In the genomic region with DNA sequence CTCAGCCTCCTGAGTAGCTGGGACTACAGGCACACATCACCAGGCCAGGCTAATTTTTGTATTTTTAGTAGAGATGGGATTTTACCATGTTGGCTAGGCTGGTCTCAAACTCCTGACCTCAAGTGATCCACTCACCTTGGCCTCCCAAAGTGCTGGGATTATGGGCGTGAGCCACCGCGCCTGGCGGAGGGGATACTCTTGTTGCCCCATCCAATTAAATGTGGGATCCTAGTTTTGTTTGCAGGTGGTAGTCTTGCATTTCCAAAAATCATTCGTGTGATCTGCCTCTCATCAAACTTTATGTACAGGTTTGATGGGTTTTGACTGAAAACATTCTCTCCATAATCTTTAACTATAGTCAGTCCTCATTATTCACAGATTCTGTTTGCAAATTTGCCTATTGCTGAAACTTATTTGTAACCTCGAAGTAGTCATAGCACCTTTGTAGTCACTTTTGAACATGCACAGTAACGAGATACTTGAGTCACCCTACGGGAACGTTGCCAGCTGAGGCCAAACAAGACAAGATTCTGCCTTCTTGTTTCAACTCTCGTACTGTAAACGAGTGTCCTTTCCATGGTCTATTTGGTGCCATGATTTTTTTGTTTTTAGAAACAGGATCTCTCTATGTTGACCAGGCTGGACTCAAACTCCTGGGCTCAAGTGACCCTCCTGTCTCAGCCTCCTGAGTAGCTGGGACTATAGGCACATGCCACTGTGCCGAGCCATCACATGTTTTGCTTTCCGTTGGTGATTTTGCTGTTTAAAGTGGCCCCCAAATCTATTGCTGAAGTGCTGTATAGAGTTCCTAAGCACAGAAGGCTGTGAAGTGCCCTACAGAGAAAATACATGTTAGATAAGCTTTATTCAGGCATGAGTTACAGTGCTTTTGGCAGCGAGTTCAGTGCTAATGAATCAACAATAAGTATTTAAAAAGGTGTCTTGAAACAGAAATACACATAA, we compare ENCODE assay signal across 1 cellular context.
TF ChIP-seq lines count a peak whose summit lies in the region.

No MANE protein-coding gene starts in this region.

TF ChIP-seq in K562, 482 proteins besides CTCF, POLR2A, EP300 and RAD21 (continued from another document and continues in another):
- TF ChIP-seq, protein P1, sequence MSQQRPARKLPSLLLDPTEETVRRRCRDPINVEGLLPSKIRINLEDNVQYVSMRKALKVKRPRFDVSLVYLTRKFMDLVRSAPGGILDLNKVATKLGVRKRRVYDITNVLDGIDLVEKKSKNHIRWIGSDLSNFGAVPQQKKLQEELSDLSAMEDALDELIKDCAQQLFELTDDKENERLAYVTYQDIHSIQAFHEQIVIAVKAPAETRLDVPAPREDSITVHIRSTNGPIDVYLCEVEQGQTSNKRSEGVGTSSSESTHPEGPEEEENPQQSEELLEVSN (IDR thresholded peaks at IDR 0.05; ENCODE audit: borderline replicate concordance in 1 of 2, extremely low read depth in 1 of 2, insufficient read depth in 1 of 2, insufficient read length in 1 of 2, low read depth in 1 of 2, low read length in 1 of 2, poor library complexity in 1 of 2, severe bottlenecking in 1 of 2) = peak in 1 of 2 experiments; percentile 13
- TF ChIP-seq, protein P2, sequence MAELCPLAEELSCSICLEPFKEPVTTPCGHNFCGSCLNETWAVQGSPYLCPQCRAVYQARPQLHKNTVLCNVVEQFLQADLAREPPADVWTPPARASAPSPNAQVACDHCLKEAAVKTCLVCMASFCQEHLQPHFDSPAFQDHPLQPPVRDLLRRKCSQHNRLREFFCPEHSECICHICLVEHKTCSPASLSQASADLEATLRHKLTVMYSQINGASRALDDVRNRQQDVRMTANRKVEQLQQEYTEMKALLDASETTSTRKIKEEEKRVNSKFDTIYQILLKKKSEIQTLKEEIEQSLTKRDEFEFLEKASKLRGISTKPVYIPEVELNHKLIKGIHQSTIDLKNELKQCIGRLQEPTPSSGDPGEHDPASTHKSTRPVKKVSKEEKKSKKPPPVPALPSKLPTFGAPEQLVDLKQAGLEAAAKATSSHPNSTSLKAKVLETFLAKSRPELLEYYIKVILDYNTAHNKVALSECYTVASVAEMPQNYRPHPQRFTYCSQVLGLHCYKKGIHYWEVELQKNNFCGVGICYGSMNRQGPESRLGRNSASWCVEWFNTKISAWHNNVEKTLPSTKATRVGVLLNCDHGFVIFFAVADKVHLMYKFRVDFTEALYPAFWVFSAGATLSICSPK (IDR thresholded peaks at IDR 0.05; ENCODE audit: borderline replicate concordance) = no peak
- TF ChIP-seq TBP (optimal IDR thresholded peaks at IDR 0.05; ENCODE audit: low read depth, low read length) (no peak), CHCHD3 (CRISPR knock-in tag; IDR thresholded peaks at IDR 0.05) (no peak), GTF2A2 (tag; IDR thresholded peaks at IDR 0.05) (no peak), PCBP1 (IDR thresholded peaks at IDR 0.05; ENCODE audit: low read depth, low read length, poor library complexity, severe bottlenecking) (no peak), NONO (IDR thresholded peaks at IDR 0.05; ENCODE audit: low read depth in 2 of 2, low read length in 1 of 2) (no peak), POLR3A (IDR thresholded peaks at IDR 0.05; ENCODE audit: borderline replicate concordance, extremely low read depth, insufficient read depth, insufficient read length) (no peak), RFX1 (IDR thresholded peaks at IDR 0.05) (peak; percentile 32; the same call in 1 of the 2 replicates), PHB2 (IDR thresholded peaks at IDR 0.05; ENCODE audit: low read depth) (no peak), BRF1 (IDR thresholded peaks at IDR 0.05; ENCODE audit: borderline replicate concordance, extremely low read depth, insufficient read length) (no peak), ZNF134 (CRISPR knock-in tag; conservative IDR thresholded peaks at IDR 0.05) (no peak), ZNF197 (CRISPR knock-in tag; IDR thresholded peaks at IDR 0.05; ENCODE audit: low read depth) (no peak), ZNF175 (CRISPR knock-in tag; IDR thresholded peaks at IDR 0.05; ENCODE audit: low read depth) (peak; percentile 70; the same call in 1 of the 2 replicates), PHF21A (IDR thresholded peaks at IDR 0.05; ENCODE audit: borderline replicate concordance, low read depth) (no peak), NFIC (IDR thresholded peaks at IDR 0.05) (peak; percentile 92), ZNF57 (CRISPR knock-in tag; IDR thresholded peaks at IDR 0.05) (no peak), ZNF589 (CRISPR knock-in tag; IDR thresholded peaks at IDR 0.05; ENCODE audit: low read depth) (peak; percentile 85; the same call in 1 of the 2 replicates), NFATC3 (IDR thresholded peaks at IDR 0.05) (no peak), SMAD2 (IDR thresholded peaks at IDR 0.05; ENCODE audit: low read depth, low read length) (no peak), MTA2 (IDR thresholded peaks at IDR 0.05; ENCODE audit: low read depth) (no peak), ZNF668 (CRISPR knock-in tag; IDR thresholded peaks at IDR 0.05) (peak; percentile 79; the same call in 1 of the 2 replicates), FOXJ2 (tag; IDR thresholded peaks at IDR 0.05) (peak; percentile 54; the same call in 1 of the 2 replicates), POU5F1 (IDR thresholded peaks at IDR 0.05; ENCODE audit: borderline replicate concordance, low read depth, low read length, partially characterized antibody) (no peak), SMAD4 (CRISPR knock-in tag; conservative IDR thresholded peaks at IDR 0.05) (no peak; the same call in 1 of the 2 replicates), HMG20B (CRISPR knock-in tag; IDR thresholded peaks at IDR 0.05) (no peak), ZNF778 (CRISPR knock-in tag; IDR thresholded peaks at IDR 0.05) (no peak)
- TF ChIP-seq, protein P3, sequence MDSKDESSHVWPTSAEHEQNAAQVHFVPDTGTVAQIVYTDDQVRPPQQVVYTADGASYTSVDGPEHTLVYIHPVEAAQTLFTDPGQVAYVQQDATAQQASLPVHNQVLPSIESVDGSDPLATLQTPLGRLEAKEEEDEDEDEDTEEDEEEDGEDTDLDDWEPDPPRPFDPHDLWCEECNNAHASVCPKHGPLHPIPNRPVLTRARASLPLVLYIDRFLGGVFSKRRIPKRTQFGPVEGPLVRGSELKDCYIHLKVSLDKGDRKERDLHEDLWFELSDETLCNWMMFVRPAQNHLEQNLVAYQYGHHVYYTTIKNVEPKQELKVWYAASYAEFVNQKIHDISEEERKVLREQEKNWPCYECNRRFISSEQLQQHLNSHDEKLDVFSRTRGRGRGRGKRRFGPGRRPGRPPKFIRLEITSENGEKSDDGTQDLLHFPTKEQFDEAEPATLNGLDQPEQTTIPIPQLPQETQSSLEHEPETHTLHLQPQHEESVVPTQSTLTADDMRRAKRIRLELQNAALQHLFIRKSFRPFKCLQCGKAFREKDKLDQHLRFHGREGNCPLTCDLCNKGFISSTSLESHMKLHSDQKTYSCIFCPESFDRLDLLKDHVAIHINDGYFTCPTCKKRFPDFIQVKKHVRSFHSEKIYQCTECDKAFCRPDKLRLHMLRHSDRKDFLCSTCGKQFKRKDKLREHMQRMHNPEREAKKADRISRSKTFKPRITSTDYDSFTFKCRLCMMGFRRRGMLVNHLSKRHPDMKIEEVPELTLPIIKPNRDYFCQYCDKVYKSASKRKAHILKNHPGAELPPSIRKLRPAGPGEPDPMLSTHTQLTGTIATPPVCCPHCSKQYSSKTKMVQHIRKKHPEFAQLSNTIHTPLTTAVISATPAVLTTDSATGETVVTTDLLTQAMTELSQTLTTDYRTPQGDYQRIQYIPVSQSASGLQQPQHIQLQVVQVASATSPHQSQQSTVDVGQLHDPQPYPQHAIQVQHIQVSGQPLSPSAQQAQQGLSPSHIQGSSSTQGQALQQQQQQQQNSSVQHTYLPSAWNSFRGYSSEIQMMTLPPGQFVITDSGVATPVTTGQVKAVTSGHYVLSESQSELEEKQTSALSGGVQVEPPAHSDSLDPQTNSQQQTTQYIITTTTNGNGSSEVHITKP (IDR thresholded peaks at IDR 0.05; ENCODE audit: partially characterized antibody) = no peak
- TF ChIP-seq, protein P4, sequence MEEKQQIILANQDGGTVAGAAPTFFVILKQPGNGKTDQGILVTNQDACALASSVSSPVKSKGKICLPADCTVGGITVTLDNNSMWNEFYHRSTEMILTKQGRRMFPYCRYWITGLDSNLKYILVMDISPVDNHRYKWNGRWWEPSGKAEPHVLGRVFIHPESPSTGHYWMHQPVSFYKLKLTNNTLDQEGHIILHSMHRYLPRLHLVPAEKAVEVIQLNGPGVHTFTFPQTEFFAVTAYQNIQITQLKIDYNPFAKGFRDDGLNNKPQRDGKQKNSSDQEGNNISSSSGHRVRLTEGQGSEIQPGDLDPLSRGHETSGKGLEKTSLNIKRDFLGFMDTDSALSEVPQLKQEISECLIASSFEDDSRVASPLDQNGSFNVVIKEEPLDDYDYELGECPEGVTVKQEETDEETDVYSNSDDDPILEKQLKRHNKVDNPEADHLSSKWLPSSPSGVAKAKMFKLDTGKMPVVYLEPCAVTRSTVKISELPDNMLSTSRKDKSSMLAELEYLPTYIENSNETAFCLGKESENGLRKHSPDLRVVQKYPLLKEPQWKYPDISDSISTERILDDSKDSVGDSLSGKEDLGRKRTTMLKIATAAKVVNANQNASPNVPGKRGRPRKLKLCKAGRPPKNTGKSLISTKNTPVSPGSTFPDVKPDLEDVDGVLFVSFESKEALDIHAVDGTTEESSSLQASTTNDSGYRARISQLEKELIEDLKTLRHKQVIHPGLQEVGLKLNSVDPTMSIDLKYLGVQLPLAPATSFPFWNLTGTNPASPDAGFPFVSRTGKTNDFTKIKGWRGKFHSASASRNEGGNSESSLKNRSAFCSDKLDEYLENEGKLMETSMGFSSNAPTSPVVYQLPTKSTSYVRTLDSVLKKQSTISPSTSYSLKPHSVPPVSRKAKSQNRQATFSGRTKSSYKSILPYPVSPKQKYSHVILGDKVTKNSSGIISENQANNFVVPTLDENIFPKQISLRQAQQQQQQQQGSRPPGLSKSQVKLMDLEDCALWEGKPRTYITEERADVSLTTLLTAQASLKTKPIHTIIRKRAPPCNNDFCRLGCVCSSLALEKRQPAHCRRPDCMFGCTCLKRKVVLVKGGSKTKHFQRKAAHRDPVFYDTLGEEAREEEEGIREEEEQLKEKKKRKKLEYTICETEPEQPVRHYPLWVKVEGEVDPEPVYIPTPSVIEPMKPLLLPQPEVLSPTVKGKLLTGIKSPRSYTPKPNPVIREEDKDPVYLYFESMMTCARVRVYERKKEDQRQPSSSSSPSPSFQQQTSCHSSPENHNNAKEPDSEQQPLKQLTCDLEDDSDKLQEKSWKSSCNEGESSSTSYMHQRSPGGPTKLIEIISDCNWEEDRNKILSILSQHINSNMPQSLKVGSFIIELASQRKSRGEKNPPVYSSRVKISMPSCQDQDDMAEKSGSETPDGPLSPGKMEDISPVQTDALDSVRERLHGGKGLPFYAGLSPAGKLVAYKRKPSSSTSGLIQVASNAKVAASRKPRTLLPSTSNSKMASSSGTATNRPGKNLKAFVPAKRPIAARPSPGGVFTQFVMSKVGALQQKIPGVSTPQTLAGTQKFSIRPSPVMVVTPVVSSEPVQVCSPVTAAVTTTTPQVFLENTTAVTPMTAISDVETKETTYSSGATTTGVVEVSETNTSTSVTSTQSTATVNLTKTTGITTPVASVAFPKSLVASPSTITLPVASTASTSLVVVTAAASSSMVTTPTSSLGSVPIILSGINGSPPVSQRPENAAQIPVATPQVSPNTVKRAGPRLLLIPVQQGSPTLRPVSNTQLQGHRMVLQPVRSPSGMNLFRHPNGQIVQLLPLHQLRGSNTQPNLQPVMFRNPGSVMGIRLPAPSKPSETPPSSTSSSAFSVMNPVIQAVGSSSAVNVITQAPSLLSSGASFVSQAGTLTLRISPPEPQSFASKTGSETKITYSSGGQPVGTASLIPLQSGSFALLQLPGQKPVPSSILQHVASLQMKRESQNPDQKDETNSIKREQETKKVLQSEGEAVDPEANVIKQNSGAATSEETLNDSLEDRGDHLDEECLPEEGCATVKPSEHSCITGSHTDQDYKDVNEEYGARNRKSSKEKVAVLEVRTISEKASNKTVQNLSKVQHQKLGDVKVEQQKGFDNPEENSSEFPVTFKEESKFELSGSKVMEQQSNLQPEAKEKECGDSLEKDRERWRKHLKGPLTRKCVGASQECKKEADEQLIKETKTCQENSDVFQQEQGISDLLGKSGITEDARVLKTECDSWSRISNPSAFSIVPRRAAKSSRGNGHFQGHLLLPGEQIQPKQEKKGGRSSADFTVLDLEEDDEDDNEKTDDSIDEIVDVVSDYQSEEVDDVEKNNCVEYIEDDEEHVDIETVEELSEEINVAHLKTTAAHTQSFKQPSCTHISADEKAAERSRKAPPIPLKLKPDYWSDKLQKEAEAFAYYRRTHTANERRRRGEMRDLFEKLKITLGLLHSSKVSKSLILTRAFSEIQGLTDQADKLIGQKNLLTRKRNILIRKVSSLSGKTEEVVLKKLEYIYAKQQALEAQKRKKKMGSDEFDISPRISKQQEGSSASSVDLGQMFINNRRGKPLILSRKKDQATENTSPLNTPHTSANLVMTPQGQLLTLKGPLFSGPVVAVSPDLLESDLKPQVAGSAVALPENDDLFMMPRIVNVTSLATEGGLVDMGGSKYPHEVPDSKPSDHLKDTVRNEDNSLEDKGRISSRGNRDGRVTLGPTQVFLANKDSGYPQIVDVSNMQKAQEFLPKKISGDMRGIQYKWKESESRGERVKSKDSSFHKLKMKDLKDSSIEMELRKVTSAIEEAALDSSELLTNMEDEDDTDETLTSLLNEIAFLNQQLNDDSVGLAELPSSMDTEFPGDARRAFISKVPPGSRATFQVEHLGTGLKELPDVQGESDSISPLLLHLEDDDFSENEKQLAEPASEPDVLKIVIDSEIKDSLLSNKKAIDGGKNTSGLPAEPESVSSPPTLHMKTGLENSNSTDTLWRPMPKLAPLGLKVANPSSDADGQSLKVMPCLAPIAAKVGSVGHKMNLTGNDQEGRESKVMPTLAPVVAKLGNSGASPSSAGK (IDR thresholded peaks at IDR 0.05) = peak; percentile 89
- TF ChIP-seq, protein P5, sequence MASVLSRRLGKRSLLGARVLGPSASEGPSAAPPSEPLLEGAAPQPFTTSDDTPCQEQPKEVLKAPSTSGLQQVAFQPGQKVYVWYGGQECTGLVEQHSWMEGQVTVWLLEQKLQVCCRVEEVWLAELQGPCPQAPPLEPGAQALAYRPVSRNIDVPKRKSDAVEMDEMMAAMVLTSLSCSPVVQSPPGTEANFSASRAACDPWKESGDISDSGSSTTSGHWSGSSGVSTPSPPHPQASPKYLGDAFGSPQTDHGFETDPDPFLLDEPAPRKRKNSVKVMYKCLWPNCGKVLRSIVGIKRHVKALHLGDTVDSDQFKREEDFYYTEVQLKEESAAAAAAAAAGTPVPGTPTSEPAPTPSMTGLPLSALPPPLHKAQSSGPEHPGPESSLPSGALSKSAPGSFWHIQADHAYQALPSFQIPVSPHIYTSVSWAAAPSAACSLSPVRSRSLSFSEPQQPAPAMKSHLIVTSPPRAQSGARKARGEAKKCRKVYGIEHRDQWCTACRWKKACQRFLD (CRISPR knock-in tag; IDR thresholded peaks at IDR 0.05) = peak; percentile 68; the same call in 1 of the 2 replicates
- TF ChIP-seq, protein P6, sequence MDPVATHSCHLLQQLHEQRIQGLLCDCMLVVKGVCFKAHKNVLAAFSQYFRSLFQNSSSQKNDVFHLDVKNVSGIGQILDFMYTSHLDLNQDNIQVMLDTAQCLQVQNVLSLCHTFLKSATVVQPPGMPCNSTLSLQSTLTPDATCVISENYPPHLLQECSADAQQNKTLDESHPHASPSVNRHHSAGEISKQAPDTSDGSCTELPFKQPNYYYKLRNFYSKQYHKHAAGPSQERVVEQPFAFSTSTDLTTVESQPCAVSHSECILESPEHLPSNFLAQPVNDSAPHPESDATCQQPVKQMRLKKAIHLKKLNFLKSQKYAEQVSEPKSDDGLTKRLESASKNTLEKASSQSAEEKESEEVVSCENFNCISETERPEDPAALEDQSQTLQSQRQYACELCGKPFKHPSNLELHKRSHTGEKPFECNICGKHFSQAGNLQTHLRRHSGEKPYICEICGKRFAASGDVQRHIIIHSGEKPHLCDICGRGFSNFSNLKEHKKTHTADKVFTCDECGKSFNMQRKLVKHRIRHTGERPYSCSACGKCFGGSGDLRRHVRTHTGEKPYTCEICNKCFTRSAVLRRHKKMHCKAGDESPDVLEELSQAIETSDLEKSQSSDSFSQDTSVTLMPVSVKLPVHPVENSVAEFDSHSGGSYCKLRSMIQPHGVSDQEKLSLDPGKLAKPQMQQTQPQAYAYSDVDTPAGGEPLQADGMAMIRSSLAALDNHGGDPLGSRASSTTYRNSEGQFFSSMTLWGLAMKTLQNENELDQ (CRISPR knock-in tag; IDR thresholded peaks at IDR 0.05; ENCODE audit: borderline replicate concordance) = no peak
